ENCODE assay signal across 25 cellular contexts in the genomic region with DNA sequence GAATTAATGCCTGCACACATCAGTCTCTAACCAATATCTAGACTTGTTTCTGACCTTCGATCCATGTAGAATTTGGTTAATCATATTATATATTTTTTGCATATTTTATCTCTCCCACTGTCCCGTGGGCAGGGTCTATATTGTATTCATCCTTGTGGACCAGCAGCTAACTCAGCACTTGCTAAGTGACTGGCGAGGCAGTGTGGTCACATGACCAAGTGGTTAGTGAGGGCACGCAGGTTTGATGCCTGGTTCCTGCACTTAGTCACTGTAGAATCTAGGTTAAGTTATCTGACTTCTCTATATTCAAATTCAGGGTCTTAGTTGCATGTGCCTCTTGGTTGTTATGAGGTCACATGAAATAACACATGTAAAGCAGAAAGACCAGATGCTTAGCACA.
A peak's percentile ranks its signal among the peaks of the same experiment; 100 is the strongest.
DNase-seq lines count a peak whose midpoint lies in the region; ATAC-seq, FAIRE-seq and TF ChIP-seq lines count a peak whose summit lies in the region.
"Had no signal": no experiment of that assay in that cellular context is flagged by ENCODE, and none has a peak within 500 bp of the region (broad histone marks: within the 10 kb centered on the region; RNA-seq: fewer than 3 reads in every experiment).

No MANE protein-coding gene starts in this region.

- H3K14ac ChIP-seq in H1 (ENCODE audit: insufficient read length), result no peak overlapping the region

- H3K9me3 Mint-ChIP-seq in activated CD4-positive, alpha-beta T cell treated with anti-CD3 and anti-CD28 coated beads for 36 hours (ENCODE audit: low read depth), result no peaks in the 10 kb centered on the region
- H3K9me3 Mint-ChIP-seq in WTC11, result peaks cover 5% of the 10 kb centered on the region; the same call in 1 of the 2 replicates
- H3K9me3 Mint-ChIP-seq: CD4-positive, alpha-beta memory T cell had no signal

- H3K23me2 ChIP-seq in H1 (ENCODE audit: low read depth, low read length), result no peaks in the 10 kb centered on the region

- no peaks in the 10 kb centered on the region for H3K79me2 ChIP-seq in H1 (ENCODE audit: control insufficient read depth in 1 of 2, insufficient read depth in 2 of 2, low read length in 2 of 2)

- H3K27me3 Mint-ChIP-seq in activated CD4-positive, alpha-beta T cell treated with anti-CD3 and anti-CD28 coated beads for 36 hours, result peaks cover 10% of the 10 kb centered on the region
- 0 out of 2 replicates have a peak, but pooled peaks cover 4% of the 10 kb centered on the region for H3K27me3 Mint-ChIP-seq in WTC11 (ENCODE audit: low read depth)

- 89% methylated on average over 4 of the region's 4 CpGs; no CpG with 5 or more reads in 1 of the 2 experiments for WGBS in H1 (ENCODE audit: extremely low coverage in 1 of 2, insufficient coverage in 1 of 2, insufficient read length in 1 of 2, insufficient replicate concordance in 2 of 2, low coverage in 1 of 2, low lambda C conversion rate in 2 of 2, missing lambda C conversion rate in 1 of 2), 2 experiments

- no peak overlapping the region for H3K4me2 ChIP-seq in H1 (ENCODE audit: insufficient read depth in 1 of 2, low read depth in 2 of 2, low read length in 2 of 2)
- H3K4me2 ChIP-seq: BLaER1 had no signal

- H3K4me1 Mint-ChIP-seq in activated CD4-positive, alpha-beta T cell treated with anti-CD3 and anti-CD28 coated beads for 36 hours, result no peaks in the 10 kb centered on the region
- peaks cover 25% of the 10 kb centered on the region for H3K4me1 Mint-ChIP-seq in WTC11
- H3K4me1 Mint-ChIP-seq: CD4-positive, alpha-beta memory T cell; CD4-positive, CD25-positive, alpha-beta regulatory T cell; CD8-positive, alpha-beta memory T cell had no signal

- no peak overlapping the region for H2BK5ac ChIP-seq in H1 (ENCODE audit: low read depth, low read length)

- H3K9ac ChIP-seq in H1 (replicated peaks in 1 of 4; ENCODE audit: extremely low read depth in 1 of 4, low read depth in 3 of 4, low read length in 3 of 4), result no peak overlapping the region
- H3K9ac ChIP-seq: BLaER1 had no signal

- intact Hi-C loops in activated CD4-positive, alpha-beta T cell treated with anti-CD3 and anti-CD28 coated beads for 36 hours (cut with DNase I, micrococcal nuclease), result no loop called here

- H3K27ac Mint-ChIP-seq in activated CD4-positive, alpha-beta T cell treated with anti-CD3 and anti-CD28 coated beads for 36 hours, result no peak overlapping the region
- H3K27ac Mint-ChIP-seq in WTC11, result no peak overlapping the region
- H3K27ac Mint-ChIP-seq: CD14-positive monocyte; CD4-positive, alpha-beta memory T cell; CD4-positive, CD25-positive, alpha-beta regulatory T cell; CD8-positive, alpha-beta memory T cell had no signal

- no peak overlapping the region for H2AFZ ChIP-seq in H1 (ENCODE audit: low read length)

- H3K23ac ChIP-seq in H1 (ENCODE audit: insufficient read length), result no peak overlapping the region

- CTCF ChIA-PET in activated CD4-positive, alpha-beta T cell treated with anti-CD3 and anti-CD28 coated beads for 36 hours (lab: Charles Lee), result interaction anchor here (1.0 kb wide), 1 partner anchor 35 kb away, joined by 3 read pairs; no protein-coding TSS in a partner anchor
- CTCF ChIA-PET in WTC11 (lab: Charles Lee), result no interaction called here
- CTCF ChIA-PET in H1 (lab: Charles Lee; ENCODE audit: partially characterized antibody), result no interaction called here

- H4K8ac ChIP-seq in H1 (ENCODE audit: extremely low read depth, insufficient read depth, low read length), result no peak overlapping the region

- no peaks in the 10 kb centered on the region for H3K27me3 ChIP-seq in H1 (replicated peaks in 1 of 4; ENCODE audit: control insufficient read depth in 3 of 4, extremely low read depth in 1 of 4, insufficient read depth in 3 of 4, low read length in 3 of 4)
- H3K27me3 ChIP-seq: BE2C, BLaER1 had no signal

- peak; percentile 8 for DNase-seq in activated CD4-positive, alpha-beta T cell treated with anti-CD3 and anti-CD28 coated beads for 36 hours
- no peak for DNase-seq in activated CD4-positive, alpha-beta T cell treated with anti-CD3 and anti-CD28 coated beads, Interleukin-2, amount 50 U/mL, for 1 hour
- DNase-seq in WTC11 (ENCODE audit: low spot score), result no peak
- DNase-seq in H1 (ENCODE audit: low read depth in 1 of 2, low spot score in 2 of 2), result no peak
- DNase-seq in nucleus accumbens (lab: John Stamatoyannopoulos, UW), result no peak
- no peak for DNase-seq in kidney glomerular epithelial cell (lab: John Stamatoyannopoulos, UW)
- DNase-seq: 8988T; ACHN; BE2C; C1 segment of cervical spinal cord; CD4-positive, alpha-beta memory T cell; CD4-positive, CD25-positive, alpha-beta regulatory T cell; CD8-positive, alpha-beta memory T cell; COR-L47; DMS 273 treated with DMSO at 0.1 percent for 48 hours; DMS153; DMS53; DMS79 treated with DMSO at 0.1 percent for 48 hours; GF-D8 had no signal

- H4K20me1 ChIP-seq in H1 (replicated peaks in 1 of 2; ENCODE audit: control insufficient read depth in 1 of 2, insufficient read depth in 2 of 2, low read length in 2 of 2), result no peaks in the 10 kb centered on the region
- H4K20me1 ChIP-seq: BLaER1 had no signal

- H4K5ac ChIP-seq in H1 (ENCODE audit: insufficient read length, low read depth, low read length), result no peak overlapping the region

- H3K27ac ChIP-seq in H1 (ENCODE audit: low read depth, low read length), result no peak overlapping the region
- H3K27ac ChIP-seq: BLaER1 had no signal

- no peak for FAIRE-seq in H1 (lab: Jason Lieb, UNC)
- FAIRE-seq: A204.1, G401.6, GM12891, GM19239 had no signal

- TF ChIP-seq CTCF in WTC11 (IDR thresholded peaks at IDR 0.05) (no peak), H1 (IDR thresholded peaks at IDR 0.05; ENCODE audit: control extremely low read depth in 1 of 3, insufficient read depth in 1 of 3, low read depth in 1 of 3, low read length in 3 of 3) (no peak)

- TF ChIP-seq RAD21 in H1 (IDR thresholded peaks at IDR 0.05 in 1 of 2, conservative IDR thresholded peaks at IDR 0.05 in 1 of 2; ENCODE audit: low read depth in 2 of 2, low read length in 2 of 2), result no peak

- no peak overlapping the region for H2AK5ac ChIP-seq in H1 (ENCODE audit: low read depth, low read length)

- no peak overlapping the region for H2BK12ac ChIP-seq in H1 (ENCODE audit: low read depth, low read length)

- no peak overlapping the region for H2BK120ac ChIP-seq in H1 (replicated peaks; ENCODE audit: low read depth, low read length)

- TF ChIP-seq POLR2A in H1 (IDR thresholded peaks at IDR 0.05; ENCODE audit: control extremely low read depth in 1 of 2, low read depth in 2 of 2, low read length in 2 of 2), result no peak

- POLR2A ChIA-PET in activated CD4-positive, alpha-beta T cell treated with anti-CD3 and anti-CD28 coated beads for 36 hours (lab: Charles Lee), result no interaction called here
- POLR2A ChIA-PET in WTC11 (lab: Charles Lee) (no interaction called here), H1 (lab: Charles Lee; ENCODE audit: partially characterized antibody) (interaction anchor here (1.2 kb wide), 1 partner anchor 34 kb away, joined by 3 read pairs; no protein-coding TSS in a partner anchor)

- H3K9me3 ChIP-seq in H1 (ENCODE audit: insufficient read depth in 2 of 2, low read depth in 1 of 2, low read length in 1 of 2), result no peaks in the 10 kb centered on the region
- H3K9me3 ChIP-seq: BE2C, BLaER1 had no signal

- H3K4me3 Mint-ChIP-seq in activated CD4-positive, alpha-beta T cell treated with anti-CD3 and anti-CD28 coated beads for 36 hours, result no peak overlapping the region
- H3K4me3 Mint-ChIP-seq in WTC11, result no peak overlapping the region
- H3K4me3 Mint-ChIP-seq: CD4-positive, alpha-beta memory T cell; CD4-positive, CD25-positive, alpha-beta regulatory T cell; CD8-positive, alpha-beta memory T cell had no signal

- no peak for ATAC-seq in activated CD4-positive, alpha-beta T cell treated with anti-CD3 and anti-CD28 coated beads for 36 hours
- ATAC-seq in WTC11, result no peak

- H2BK15ac ChIP-seq in H1 (ENCODE audit: low read length), result no peak overlapping the region

- H3K79me1 ChIP-seq in H1 (ENCODE audit: low read depth, low read length), result no peaks in the 10 kb centered on the region

- no peak overlapping the region for H4K91ac ChIP-seq in H1 (replicated peaks; ENCODE audit: insufficient read length, low read length)

- H3K4me1 ChIP-seq in H1 (replicated peaks in 1 of 4; ENCODE audit: control insufficient read depth in 3 of 4, insufficient read depth in 4 of 4, low read length in 3 of 4), result no peaks in the 10 kb centered on the region
- H3K4me1 ChIP-seq: BE2C, BLaER1 had no signal

- no peak overlapping the region for H3K56ac ChIP-seq in H1 (replicated peaks; ENCODE audit: insufficient read length, low read depth, low read length)

- H3K4me3 ChIP-seq in H1 (ENCODE audit: extremely low read depth in 1 of 4, insufficient read depth in 2 of 4, low read depth in 3 of 4, low read length in 4 of 4), result no peak overlapping the region
- H3K4me3 ChIP-seq: BLaER1 had no signal

- no peaks in the 10 kb centered on the region for H3K36me3 ChIP-seq in H1 (ENCODE audit: control insufficient read depth in 2 of 4, insufficient read depth in 4 of 4, low read length in 3 of 4)
- H3K36me3 ChIP-seq: BE2C, BLaER1 had no signal

- no peak for TF ChIP-seq EP300 in H1 (IDR thresholded peaks at IDR 0.05; ENCODE audit: borderline replicate concordance in 1 of 2, low read depth in 2 of 2, low read length in 2 of 2)

- H3K18ac ChIP-seq in H1 (ENCODE audit: extremely low read depth, low read length), result no peak overlapping the region

- H3K4ac ChIP-seq in H1 (replicated peaks; ENCODE audit: insufficient read length, low read depth, low read length), result no peak overlapping the region

- H2BK20ac ChIP-seq in H1 (ENCODE audit: low read length), result no peak overlapping the region

- H3K36me3 Mint-ChIP-seq in activated CD4-positive, alpha-beta T cell treated with anti-CD3 and anti-CD28 coated beads for 36 hours (ENCODE audit: low read depth), result no peaks in the 10 kb centered on the region
- no peaks in the 10 kb centered on the region for H3K36me3 Mint-ChIP-seq in WTC11
- H3K36me3 Mint-ChIP-seq: CD14-positive monocyte; CD4-positive, alpha-beta memory T cell; CD4-positive, CD25-positive, alpha-beta regulatory T cell; CD8-positive, alpha-beta memory T cell had no signal

TF ChIP-seq in H1, 55 proteins besides CTCF, POLR2A, EP300 and RAD21:
- TF ChIP-seq USF2 (IDR thresholded peaks at IDR 0.05; ENCODE audit: low read length), result 0 out of 2 replicates have a peak, but pooled peaks have one; percentile 13
- no peak for TF ChIP-seq POLR2AphosphoS5 (IDR thresholded peaks at IDR 0.05; ENCODE audit: low read depth, low read length)
- TF ChIP-seq GTF2F1 (IDR thresholded peaks at IDR 0.05; ENCODE audit: borderline replicate concordance, low read depth, low read length), result no peak
